ENCODE assay signal across 1 cellular context in genomic region chr16:25006504-25007055, GRCh38.
TF ChIP-seq lines count a peak whose summit lies in the region.

No MANE protein-coding gene starts in this region.

TF ChIP-seq in liver, 16 proteins besides CTCF, POLR2A, EP300 and RAD21 (continued from another document):
- TF ChIP-seq REST (IDR thresholded peaks at IDR 0.05) (no peak), FOXA1 (IDR thresholded peaks at IDR 0.05) (no peak), SP1 (IDR thresholded peaks at IDR 0.05) (peak; percentile 35), GABPA (IDR thresholded peaks at IDR 0.05 in 1 of 2, conservative IDR thresholded peaks at IDR 0.05 in 1 of 2) (no peak), TAF1 (conservative IDR thresholded peaks at IDR 0.05) (no peak), RXRA (IDR thresholded peaks at IDR 0.05) (peak; percentile 30 to 59), EGR1 (IDR thresholded peaks at IDR 0.05; ENCODE audit: low read depth in 2 of 2) (no peak), YY1 (IDR thresholded peaks at IDR 0.05) (no peak), HNF4A (conservative IDR thresholded peaks at IDR 0.05) (peak; percentile 63 to 65), ZBTB33 (IDR thresholded peaks at IDR 0.05) (peak; percentile 35), JUND (IDR thresholded peaks at IDR 0.05) (peak in 1 of 2 donors; percentile 43), NR2F2 (IDR thresholded peaks at IDR 0.05) (peak; percentile 19), HNF4G (IDR thresholded peaks at IDR 0.05) (no peak), ATF3 (IDR thresholded peaks at IDR 0.05) (no peak)
